In the genomic region with DNA sequence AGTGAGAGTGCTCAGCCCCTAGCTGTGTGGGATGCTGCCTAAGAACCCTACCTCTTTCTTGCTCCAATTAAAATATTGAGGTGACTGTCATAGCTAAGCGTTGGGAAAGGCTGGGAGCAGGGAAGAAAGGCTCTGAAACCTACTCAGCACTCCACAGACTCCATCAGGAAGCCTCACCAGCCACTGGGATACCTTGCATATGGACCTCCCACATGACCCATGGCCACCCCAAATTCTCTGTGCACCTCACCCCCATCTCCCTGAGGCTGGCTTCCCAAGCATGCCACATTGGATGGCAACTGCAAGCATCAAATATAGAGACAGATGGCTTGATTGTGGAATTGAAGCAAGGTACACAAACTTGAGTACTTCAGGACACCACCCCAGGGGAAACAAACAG, we compare ENCODE assay signal across 29 cellular contexts. TPM values are rescaled to one million over a fixed set of nuclear protein-coding genes. Genes with fewer than 3 reads are reported as not detected.
"Had no signal": no experiment of that assay in that cellular context is flagged by ENCODE, and none has a peak within 500 bp of the region (broad histone marks: within the 10 kb centered on the region; RNA-seq: fewer than 3 reads in every experiment).

No MANE protein-coding gene starts in this region.

- H3K27me3 Mint-ChIP-seq: dendritic cell treated with granulocyte-macrophage colony-stimulating factor and Interleukin-4, amounts not matched to agents 40 ng/mL and 50 ng/mL, for 4 days; stimulated activated memory B cell treated with anti-CD40 and anti-IgM and Interleukin-4, amounts not matched to agents 10 μg/mL and 1 μg/mL and 100 μg/mL, for 72 hours had no signal

- H3K9me3 ChIP-seq: prostate gland, thyroid gland, upper lobe of right lung had no signal

- H3K27me3 ChIP-seq: breast epithelium, gastroesophageal sphincter, hepatocyte, pancreas, stomach, thyroid gland, upper lobe of right lung had no signal

- H3K4me1 Mint-ChIP-seq: immature natural killer cell; naive thymus-derived CD4-positive, alpha-beta T cell; stimulated activated memory B cell treated with anti-CD40 and anti-IgM and Interleukin-4, amounts not matched to agents 10 μg/mL and 1 μg/mL and 100 μg/mL, for 72 hours had no signal

- H3K36me3 ChIP-seq: breast epithelium, prostate gland had no signal

- H3K27ac Mint-ChIP-seq: activated naive CD4-positive, alpha-beta T cell treated with anti-CD3 and anti-CD28 coated beads, Interleukin-2, amount 50 U/mL, for 72 hours; activated T-cell treated with anti-CD3 and anti-CD28 coated beads, Interleukin-2, amount 50 U/mL, for 72 hours; dendritic cell treated with granulocyte-macrophage colony-stimulating factor and Interleukin-4, amounts not matched to agents 40 ng/mL and 50 ng/mL, for 4 days; immature natural killer cell; naive thymus-derived CD4-positive, alpha-beta T cell; stimulated activated memory B cell treated with anti-CD40 and anti-IgM and Interleukin-4, amounts not matched to agents 10 μg/mL and 1 μg/mL and 100 μg/mL, for 72 hours had no signal

- FAIRE-seq: endometrium, kidney, pancreas had no signal

- H3K4me3 Mint-ChIP-seq: activated T-cell treated with anti-CD3 and anti-CD28 coated beads, Interleukin-2, amount 50 U/mL, for 72 hours; dendritic cell treated with granulocyte-macrophage colony-stimulating factor and Interleukin-4, amounts not matched to agents 40 ng/mL and 50 ng/mL, for 4 days; immature natural killer cell; naive thymus-derived CD4-positive, alpha-beta T cell; stimulated activated memory B cell treated with anti-CD40 and anti-IgM and Interleukin-4, amounts not matched to agents 10 μg/mL and 1 μg/mL and 100 μg/mL, for 72 hours had no signal

- H3K4me3 ChIP-seq: breast epithelium, gastroesophageal sphincter, hepatocyte, pancreas, prostate gland, smooth muscle cell, stomach, thyroid gland, upper lobe of right lung had no signal

- H3K79me2 ChIP-seq: hepatocyte had no signal

- H3K4me2 ChIP-seq: hepatocyte, smooth muscle cell had no signal

- H3K4me1 ChIP-seq: breast epithelium, gastroesophageal sphincter, pancreas, prostate gland, stomach, thyroid gland, upper lobe of right lung had no signal

- DNase-seq: activated CD4-positive, alpha-beta T cell treated with anti-CD3 and anti-CD28 coated beads for 4 hours; activated CD4-positive, alpha-beta T cell treated with anti-CD3 and anti-CD28 coated beads, Interleukin-2, amount 50 U/mL, for 4 hours; activated naive CD4-positive, alpha-beta T cell; activated T-cell treated with anti-CD3 and anti-CD28 coated beads for 4 hours; activated T-cell treated with anti-CD3 and anti-CD28 coated beads, Interleukin-2, amount 50 U/mL, for 72 hours; central memory CD4-positive, alpha-beta T cell; immature natural killer cell; kidney; midbrain; naive thymus-derived CD4-positive, alpha-beta T cell; pancreas; stimulated activated CD4-positive, alpha-beta T cell treated with anti-CD3 and anti-CD28 coated beads, Interleukin-1b, Interleukin-23, amount 100 ng/mL, for 48 hours; stimulated activated CD4-positive, alpha-beta T cell treated with anti-CD3 and anti-CD28 coated beads, Interleukin-4, amount 100 ng/mL, for 4 hours; stimulated activated CD8-positive, alpha-beta memory T cell treated with anti-CD3 and anti-CD28 coated beads, Interleukin-4, amount 100 ng/mL, for 48 hours; stomach; thyroid gland; upper lobe of right lung had no signal

- H3K27ac ChIP-seq: breast epithelium, gastroesophageal sphincter, hepatocyte, pancreas, prostate gland, stomach, thyroid gland, upper lobe of right lung had no signal

- H2AFZ ChIP-seq: hepatocyte had no signal

- ATAC-seq: activated naive CD4-positive, alpha-beta T cell treated with anti-CD3 and anti-CD28 coated beads, Interleukin-2, amount 50 U/mL, for 72 hours; activated T-cell treated with anti-CD3 and anti-CD28 coated beads, Interleukin-2, amount 50 U/mL, for 72 hours; gastroesophageal sphincter; naive thymus-derived CD4-positive, alpha-beta T cell; pancreas; stimulated activated memory B cell treated with anti-CD40 and anti-IgM and Interleukin-4, amounts not matched to agents 10 μg/mL and 1 μg/mL and 100 μg/mL, for 72 hours; upper lobe of right lung had no signal

RNA-seq across cellular contexts. Expression of a gene that starts 50.5 kb away (rescaled TPM):
- polyA plus RNA-seq: naive thymus-derived CD4-positive, alpha-beta T cell had no signal

RNA-seq across cellular contexts. Expression of a gene that starts 52.4 kb away (rescaled TPM):
- total RNA-seq: activated naive CD4-positive, alpha-beta T cell treated with anti-CD3 and anti-CD28 coated beads, Interleukin-2, amount 50 U/mL, for 72 hours; activated T-cell treated with anti-CD3 and anti-CD28 coated beads, Interleukin-2, amount 50 U/mL, for 72 hours; breast epithelium; epithelial cell of proximal tubule; gastroesophageal sphincter; hepatocyte; lower leg skin; naive thymus-derived CD4-positive, alpha-beta T cell; pancreas; prostate gland; smooth muscle cell; stomach; thyroid gland; upper lobe of right lung had no signal
- polyA plus RNA-seq: immature natural killer cell; naive thymus-derived CD4-positive, alpha-beta T cell; neural cell; stomach had no signal
